8 cellular contexts compared by ENCODE assay signal in the genomic region with DNA sequence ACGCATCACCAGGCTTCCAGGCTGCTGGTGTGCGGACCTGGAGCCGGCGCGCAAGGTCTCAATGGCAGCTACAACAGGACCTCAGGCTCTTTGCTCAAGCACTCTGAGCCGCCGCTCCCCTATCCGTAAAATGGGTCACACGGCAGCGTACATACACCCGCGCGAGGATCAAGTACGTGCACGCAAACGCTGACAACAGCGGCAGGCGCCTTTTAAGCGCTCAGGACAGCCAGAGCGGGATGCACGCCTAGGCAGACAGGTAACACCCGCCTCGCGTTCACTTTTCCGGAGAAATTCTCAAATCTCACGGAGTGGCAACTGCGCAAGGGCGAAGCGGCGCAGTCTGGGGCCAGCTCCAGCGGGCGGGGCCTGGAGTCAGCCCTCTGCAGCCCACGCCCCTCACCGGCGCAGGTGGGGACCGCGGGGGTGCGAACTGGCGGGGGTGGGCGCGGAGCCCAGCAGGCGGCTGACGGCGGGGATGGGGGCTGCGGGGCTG. TPM values are rescaled to one million over a fixed set of nuclear protein-coding genes. Genes with fewer than 3 reads are reported as not detected.
DNase-seq lines count a peak whose midpoint lies in the region; ATAC-seq lines count a peak whose summit lies in the region.

No MANE protein-coding gene starts in this region.

- peak; percentile 65 for ATAC-seq in HG02970 (IDR thresholded peaks at IDR 0.05; ENCODE audit: low FRiP score, unreplicated experiment)

- H3K9me3 Mint-ChIP-seq in activated CD4-positive, alpha-beta memory T cell treated with anti-CD3 and anti-CD28 coated beads, Interleukin-2, amount 10 ng/mL, durations not matched to agents 7 days and 5 days = no peaks in the 10 kb centered on the region

- H3K27ac Mint-ChIP-seq in activated CD4-positive, alpha-beta memory T cell treated with anti-CD3 and anti-CD28 coated beads, Interleukin-2, amount 10 ng/mL, durations not matched to agents 7 days and 5 days = peak overlapping the region; percentile 90

- peak overlapping the region; percentile 92 for H3K4me3 Mint-ChIP-seq in activated CD4-positive, alpha-beta memory T cell treated with anti-CD3 and anti-CD28 coated beads, Interleukin-2, amount 10 ng/mL, durations not matched to agents 7 days and 5 days

- H3K4me1 Mint-ChIP-seq in activated CD4-positive, alpha-beta memory T cell treated with anti-CD3 and anti-CD28 coated beads, Interleukin-2, amount 10 ng/mL, durations not matched to agents 7 days and 5 days = peaks cover 35% of the 10 kb centered on the region

- CTCF ChIA-PET in activated CD4-positive, alpha-beta memory T cell treated with anti-CD3 and anti-CD28 coated beads, Interleukin-2, amount 10 ng/mL, durations not matched to agents 7 days and 5 days (lab: Charles Lee) = interaction anchor here (0.7 to 3.7 kb wide), 8 partner anchors 12 to 544 kb away, joined by 3 to 14 read pairs (median 5); no protein-coding TSS in a partner anchor

- POLR2A ChIA-PET in activated CD4-positive, alpha-beta memory T cell treated with anti-CD3 and anti-CD28 coated beads, Interleukin-2, amount 10 ng/mL, durations not matched to agents 7 days and 5 days (lab: Charles Lee) = interaction anchor here (0.6 to 3.1 kb wide), 12 partner anchors 9 to 364 kb away, joined by 3 to 39 read pairs (median 6); partner anchors contain the start of gene IRF4

- no peaks in the 10 kb centered on the region for H3K27me3 Mint-ChIP-seq in activated CD4-positive, alpha-beta memory T cell treated with anti-CD3 and anti-CD28 coated beads, Interleukin-2, amount 10 ng/mL, durations not matched to agents 7 days and 5 days

- peak; percentile 55 for DNase-seq in NCI-H82 (lab: John Stamatoyannopoulos, UW)
- no peak for DNase-seq in NCI-H82 treated with DMSO at 0.1 percent for 48 hours (lab: John Stamatoyannopoulos, UW; ENCODE audit: unreplicated experiment)
- DNase-seq in NCI-H2196 treated with DMSO at 0.1 percent for 48 hours (lab: John Stamatoyannopoulos, UW; ENCODE audit: unreplicated experiment) = peak; percentile 43
- DNase-seq in activated CD4-positive, alpha-beta memory T cell treated with anti-CD3 and anti-CD28 coated beads, Interleukin-2, amount 10 ng/mL, durations not matched to agents 7 days and 5 days = peak; percentile 80
- DNase-seq in effector CD4-positive, alpha-beta T cell = peak; percentile 72
- DNase-seq in midbrain (lab: John Stamatoyannopoulos, UW) = peak; percentile 7
- DNase-seq in stimulated activated CD8-positive, alpha-beta memory T cell treated with anti-CD3 and anti-CD28 coated beads, Interleukin-15, amount 100 ng/mL, for 24 hours (ENCODE audit: low read depth) = peak; percentile 56

- H3K36me3 Mint-ChIP-seq in activated CD4-positive, alpha-beta memory T cell treated with anti-CD3 and anti-CD28 coated beads, Interleukin-2, amount 10 ng/mL, durations not matched to agents 7 days and 5 days (ENCODE audit: low read depth) = peaks cover 10% of the 10 kb centered on the region

RNA-seq across cellular contexts. Expression of gene EXOC2, which starts 0.5 kb away (rescaled TPM):
- total RNA-seq in activated CD4-positive, alpha-beta memory T cell treated with anti-CD3 and anti-CD28 coated beads, Interleukin-2, amount 10 ng/mL, durations not matched to agents 7 days and 5 days = 10 to 100 TPM; 31.9 to 35.7 TPM

RNA-seq across cellular contexts. Expression of gene HUS1B, which starts 35.5 kb away (rescaled TPM):
- under 1 TPM; 0.78 to 0.86 TPM for total RNA-seq in activated CD4-positive, alpha-beta memory T cell treated with anti-CD3 and anti-CD28 coated beads, Interleukin-2, amount 10 ng/mL, durations not matched to agents 7 days and 5 days
